In genomic region chr6:20529086-20529448, GRCh38 we compare ENCODE assay signal across 8 cellular contexts. TPM values are rescaled to one million over a fixed set of nuclear protein-coding genes. Genes with fewer than 3 reads are reported as not detected.
DNase-seq lines count a peak whose midpoint lies in the region; ATAC-seq and TF ChIP-seq lines count a peak whose summit lies in the region.
"Not testable (repeated sequence)": the region's sequence is repeated elsewhere in the genome, so short reads cannot be mapped to it uniquely, and the experiment has no call there.

No MANE protein-coding gene starts in this region.

- not testable (repeated sequence) for H3K36me3 ChIP-seq in cardiac muscle cell, neutrophil

- H3K4me3 ChIP-seq in cardiac muscle cell; neutrophil (ENCODE audit: low read depth in 1 of 2, low read length in 1 of 2): not testable (repeated sequence)

- ATAC-seq in HG02678 (IDR thresholded peaks at IDR 0.05; ENCODE audit: unreplicated experiment), result peak; percentile 63

- TF ChIP-seq CTCF in GM10248 (IDR thresholded peaks at IDR 0.05; ENCODE audit: control extremely low read depth, extremely low read depth, low read depth, missing control alignments) (peak; percentile 48), cardiac muscle cell (IDR thresholded peaks at IDR 0.05; ENCODE audit: low read depth, low read length) (peak; percentile 39), neutrophil (IDR thresholded peaks at IDR 0.05) (peak; percentile 44)

- POLR2A ChIA-PET in GM10248 (lab: Yijun Ruan, JAX), result not testable (repeated sequence)

- peak; percentile 45 for DNase-seq in A172 (ENCODE audit: low spot score)
- peak; percentile 31 for DNase-seq in GM10248 (ENCODE audit: extremely low spot score)
- DNase-seq in NCI-H1694 (lab: John Stamatoyannopoulos, UW), result peak; percentile 88
- peak; percentile 38 for DNase-seq in SHP77 treated with DMSO at 0.1 percent for 48 hours (lab: John Stamatoyannopoulos, UW)
- peak; percentile 41 for DNase-seq in astrocyte of the hippocampus (ENCODE audit: low read depth, low spot score)
- peak; percentile 57 to 65 for DNase-seq in cardiac muscle cell (ENCODE audit: low read depth in 1 of 2, low spot score in 1 of 2)

- CTCF ChIA-PET in GM10248 (lab: Yijun Ruan, JAX), result interaction anchor here (1.0 to 2.7 kb wide), 18 partner anchors 10 to 436 kb away, joined by 3 to 41 read pairs (median 8); no protein-coding TSS in a partner anchor

- H3K4me1 ChIP-seq in cardiac muscle cell (ENCODE audit: low read depth), result not testable (repeated sequence)
- peaks cover 7 to 15% of the 10 kb centered on the region in 2 experiments for H3K4me1 ChIP-seq in neutrophil (ENCODE audit: control insufficient read depth in 1 of 2, insufficient read depth in 1 of 2, low read depth in 1 of 2, low read length in 1 of 2)

- H3K27me3 ChIP-seq in cardiac muscle cell, neutrophil: not testable (repeated sequence)

- not testable (repeated sequence) for H3K27ac ChIP-seq in cardiac muscle cell, neutrophil

- H3K9me3 ChIP-seq in cardiac muscle cell (ENCODE audit: low read depth); neutrophil: not testable (repeated sequence)

RNA-seq across cellular contexts. Expression of gene CDKAL1, which starts 5.2 kb away (rescaled TPM):
- total RNA-seq in A172 (2014; rRNA removed; shearing (Covaris generic)), result 15.4 and 23.4 TPM in 2 replicates
- 13.7 TPM in 2 replicates for total RNA-seq in cardiac muscle cell
- polyA plus RNA-seq in cardiac muscle cell, result 12.2 and 19.3 TPM in 2 replicates

Comparison
In these comparisons a context has a peak if more than half of its experiments do, and no peak if none do; other contexts are left out.
1. DNase-seq: peak in every context shown above with its lines; median percentile 88 in NCI-H1694; 61 in cardiac muscle cell; 45 in A172; 41 in astrocyte of the hippocampus; 38 in SHP77 treated with DMSO at 0.1 percent for 48 hours; 31 in GM10248.